In the genomic region with DNA sequence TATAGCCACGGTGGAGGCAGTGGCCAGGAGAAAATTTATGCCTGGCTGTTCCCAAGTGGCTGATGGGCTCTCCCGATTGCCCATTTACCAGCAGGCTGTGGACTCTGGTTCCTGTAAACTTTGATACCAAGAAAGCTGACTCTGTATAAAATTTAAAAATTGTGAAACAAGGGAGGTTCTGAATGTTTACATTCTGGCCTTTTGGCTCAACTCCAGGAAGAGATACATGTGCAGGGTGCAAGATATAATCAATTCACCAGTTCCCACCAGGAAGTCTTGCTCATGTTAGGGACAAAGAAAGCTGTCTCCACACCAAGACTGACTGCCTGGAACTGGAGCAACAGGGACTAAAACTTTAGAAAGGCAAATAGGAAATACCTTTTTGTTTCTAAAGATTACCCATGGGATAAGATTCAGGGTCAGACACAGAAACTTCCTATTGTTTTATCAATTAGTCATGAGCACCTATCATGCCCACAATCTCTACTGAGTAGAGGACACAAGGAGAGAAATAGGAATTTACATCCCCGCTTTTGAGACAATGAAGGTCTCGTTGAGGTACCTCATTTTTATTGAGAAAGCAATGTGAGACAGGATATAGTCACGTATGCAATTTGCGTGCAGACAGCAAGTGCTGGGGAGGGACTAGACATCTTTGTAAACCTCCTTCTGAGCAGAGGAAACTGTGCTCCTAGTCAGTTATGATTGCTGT, we compare ENCODE assay signal across 17 cellular contexts.
DNase-seq lines count a peak whose midpoint lies in the region; ATAC-seq and TF ChIP-seq lines count a peak whose summit lies in the region.
"Had no signal": no experiment of that assay in that cellular context is flagged by ENCODE, and none has a peak within 500 bp of the region (broad histone marks: within the 10 kb centered on the region; RNA-seq: fewer than 3 reads in every experiment).

No MANE protein-coding gene starts in this region.

- peaks cover 30% of the 10 kb centered on the region for H3K4me1 ChIP-seq in PC-9 (replicated peaks; ENCODE audit: insufficient read depth)
- H3K4me1 ChIP-seq in lower lobe of right lung: no peaks in the 10 kb centered on the region
- H3K4me1 ChIP-seq in transverse colon: no peaks in the 10 kb centered on the region
- H3K4me1 ChIP-seq: BLaER1, vagina had no signal

- BruUV-seq in Calu3 (replicated peaks; lab: Mats Ljungman, UMichigan) (no TSS peak), PC-9 (replicated peaks; lab: Mats Ljungman, UMichigan) (no TSS peak)

- H2AFZ ChIP-seq in PC-9: no peak overlapping the region

- H3K27me3 ChIP-seq in PC-9 (ENCODE audit: insufficient read depth, low read depth): no peaks in the 10 kb centered on the region
- no peaks in the 10 kb centered on the region for H3K27me3 ChIP-seq in lower lobe of right lung (ENCODE audit: low read depth)
- H3K27me3 ChIP-seq in transverse colon: no peaks in the 10 kb centered on the region
- H3K27me3 ChIP-seq: BLaER1, vagina had no signal

- intact Hi-C loops in Calu3 (cut with micrococcal nuclease; ENCODE audit: unreplicated experiment) (no loop called here), PC-9 (cut with micrococcal nuclease; ENCODE audit: unreplicated experiment) (no loop called here), lower lobe of right lung (cut with DNase I) (no loop called here), transverse colon (cut with DNase I; ENCODE audit: low total_unique reads) (no loop called here)

- WGBS in transverse colon (ENCODE audit: low coverage in 1 of 2), 2 donors: 66 to 71% methylated on average over 4 to 6 of the region's 6 CpGs

- 0 out of 2 replicates have a peak, but pooled peaks cover 4% of the 10 kb centered on the region for H3K9me2 ChIP-seq in PC-9 (ENCODE audit: insufficient read depth)

- no peak for TF ChIP-seq POLR2A in transverse colon (IDR thresholded peaks at IDR 0.05)

- peaks cover 36% of the 10 kb centered on the region for H3F3A ChIP-seq in PC-9 (ENCODE audit: insufficient read depth, low read depth)

- in situ Hi-C loops in transverse colon (cut with MboI; ENCODE audit: low pct_ligation_motif_present in 1 of 4, low pct_unique_long_range_greater_than_20kb in 1 of 4, low sequenced_read_pairs in 3 of 4): no loop called here

- TF ChIP-seq EP300 in transverse colon (IDR thresholded peaks at IDR 0.05; ENCODE audit: low read depth): no peak

- H3K9me3 ChIP-seq in PC-9 (ENCODE audit: insufficient read depth, low read depth) (peaks cover 4% of the 10 kb centered on the region; the same call in 1 of the 2 replicates), lower lobe of right lung (no peaks in the 10 kb centered on the region), transverse colon (no peaks in the 10 kb centered on the region)
- H3K9me3 ChIP-seq: BLaER1, vagina had no signal

- peaks cover 20% of the 10 kb centered on the region for H3K4me1 Mint-ChIP-seq in Calu3 (ENCODE audit: low read depth, unreplicated experiment)

- no peak overlapping the region for H3K4me3 Mint-ChIP-seq in Calu3 (ENCODE audit: low read depth, unreplicated experiment)
- H3K4me3 Mint-ChIP-seq: activated CD4-positive, alpha-beta T cell treated with anti-CD3 and anti-CD28 coated beads, Interleukin-2, amount 10 ng/mL, durations not matched to agents 7 days and 5 days; T-helper 17 cell had no signal

- H3K27ac Mint-ChIP-seq in Calu3 (ENCODE audit: unreplicated experiment): no peak overlapping the region
- H3K27ac Mint-ChIP-seq: activated CD4-positive, alpha-beta T cell treated with anti-CD3 and anti-CD28 coated beads, Interleukin-2, amount 10 ng/mL, durations not matched to agents 7 days and 5 days; T-helper 17 cell had no signal

- POLR2A ChIA-PET in PC-9 (lab: Charles Lee; ENCODE audit: unreplicated experiment): interaction anchor here (0.5 kb wide), 1 partner anchor 149 kb away, joined by 12 read pairs; no protein-coding TSS in a partner anchor

- H3K4me2 ChIP-seq in PC-9: peak overlapping the region; percentile 39
- H3K4me2 ChIP-seq: BLaER1 had no signal

- no peaks in the 10 kb centered on the region for H3K79me2 ChIP-seq in PC-9 (ENCODE audit: low read depth)

- CTCF ChIA-PET in Calu3 (lab: Charles Lee) (no interaction called here), PC-9 (lab: Charles Lee) (no interaction called here)

- H3K4me3 ChIP-seq in PC-9: no peak overlapping the region
- H3K4me3 ChIP-seq in epithelial cell of esophagus (ENCODE audit: low read length): no peak overlapping the region
- no peak overlapping the region for H3K4me3 ChIP-seq in lower lobe of right lung
- no peak overlapping the region for H3K4me3 ChIP-seq in transverse colon
- H3K4me3 ChIP-seq: BLaER1, left ventricle myocardium inferior, vagina had no signal

- no peaks in the 10 kb centered on the region for H4K20me1 ChIP-seq in PC-9 (ENCODE audit: insufficient read depth)
- H4K20me1 ChIP-seq: BLaER1 had no signal

- peaks cover 3% of the 10 kb centered on the region for H3K9me3 Mint-ChIP-seq in Calu3 (ENCODE audit: low read depth, unreplicated experiment)
- H3K9me3 Mint-ChIP-seq: activated CD4-positive, alpha-beta T cell treated with anti-CD3 and anti-CD28 coated beads, Interleukin-2, amount 10 ng/mL, durations not matched to agents 7 days and 5 days had no signal

- DNase-seq in Calu3 (peak; percentile 7), PC-9 (peak; percentile 8 to 83), epithelial cell of esophagus (ENCODE audit: low read depth) (peak; percentile 9), lower lobe of right lung (no peak), transverse colon (no peak), RPMI8226 (no peak)
- DNase-seq: activated CD4-positive, alpha-beta T cell treated with anti-CD3 and anti-CD28 coated beads, Interleukin-2, amount 10 ng/mL, durations not matched to agents 7 days and 5 days; left ventricle myocardium inferior; NCI-H146; NCI-H526 treated with DMSO at 0.1 percent for 48 hours; retina; T-helper 17 cell had no signal

- no peaks in the 10 kb centered on the region for H3K36me3 Mint-ChIP-seq in Calu3 (ENCODE audit: insufficient read depth, unreplicated experiment)

- ATAC-seq in lower lobe of right lung (peak; percentile 42 to 45), GM21528 (IDR thresholded peaks at IDR 0.05; ENCODE audit: low FRiP score, unreplicated experiment) (no peak), HG03025 (IDR thresholded peaks at IDR 0.05; ENCODE audit: low FRiP score, unreplicated experiment) (no peak)
- ATAC-seq: T-helper 17 cell had no signal

- TF ChIP-seq CTCF in Calu3 (IDR thresholded peaks at IDR 0.05; ENCODE audit: unreplicated experiment) (no peak), PC-9 (conservative IDR thresholded peaks at IDR 0.05) (no peak), epithelial cell of esophagus (IDR thresholded peaks at IDR 0.05; ENCODE audit: insufficient read depth, low read depth, low read length, missing control alignments) (no peak), lower lobe of right lung (IDR thresholded peaks at IDR 0.05) (no peak), transverse colon (IDR thresholded peaks at IDR 0.05) (no peak)

- peak overlapping the region; percentile 42 for H3K27ac ChIP-seq in PC-9
- H3K27ac ChIP-seq in lower lobe of right lung: no peak overlapping the region
- no peak overlapping the region for H3K27ac ChIP-seq in transverse colon
- H3K27ac ChIP-seq: BLaER1, left ventricle myocardium inferior, vagina, VCaP had no signal

- no peaks in the 10 kb centered on the region for H3K27me3 Mint-ChIP-seq in Calu3 (ENCODE audit: unreplicated experiment)

- H3K36me3 ChIP-seq in PC-9 (ENCODE audit: low read depth) (no peaks in the 10 kb centered on the region), lower lobe of right lung (no peaks in the 10 kb centered on the region), transverse colon (no peaks in the 10 kb centered on the region)
- H3K36me3 ChIP-seq: BLaER1, left ventricle myocardium inferior, vagina had no signal

Comparison
In these comparisons a context has a peak if more than half of its experiments do, and no peak if none do; other contexts are left out.
1. DNase-seq: peak in Calu3 (single experiment), PC-9 (2 of 2) and epithelial cell of esophagus (single experiment); none in lower lobe of right lung (single experiment), transverse colon (single experiment) and RPMI8226 (single experiment).
2. ATAC-seq: peak in lower lobe of right lung (2 of 2); none in GM21528 (single experiment) and HG03025 (single experiment).